8 cellular contexts compared by ENCODE assay signal in the genomic region with DNA sequence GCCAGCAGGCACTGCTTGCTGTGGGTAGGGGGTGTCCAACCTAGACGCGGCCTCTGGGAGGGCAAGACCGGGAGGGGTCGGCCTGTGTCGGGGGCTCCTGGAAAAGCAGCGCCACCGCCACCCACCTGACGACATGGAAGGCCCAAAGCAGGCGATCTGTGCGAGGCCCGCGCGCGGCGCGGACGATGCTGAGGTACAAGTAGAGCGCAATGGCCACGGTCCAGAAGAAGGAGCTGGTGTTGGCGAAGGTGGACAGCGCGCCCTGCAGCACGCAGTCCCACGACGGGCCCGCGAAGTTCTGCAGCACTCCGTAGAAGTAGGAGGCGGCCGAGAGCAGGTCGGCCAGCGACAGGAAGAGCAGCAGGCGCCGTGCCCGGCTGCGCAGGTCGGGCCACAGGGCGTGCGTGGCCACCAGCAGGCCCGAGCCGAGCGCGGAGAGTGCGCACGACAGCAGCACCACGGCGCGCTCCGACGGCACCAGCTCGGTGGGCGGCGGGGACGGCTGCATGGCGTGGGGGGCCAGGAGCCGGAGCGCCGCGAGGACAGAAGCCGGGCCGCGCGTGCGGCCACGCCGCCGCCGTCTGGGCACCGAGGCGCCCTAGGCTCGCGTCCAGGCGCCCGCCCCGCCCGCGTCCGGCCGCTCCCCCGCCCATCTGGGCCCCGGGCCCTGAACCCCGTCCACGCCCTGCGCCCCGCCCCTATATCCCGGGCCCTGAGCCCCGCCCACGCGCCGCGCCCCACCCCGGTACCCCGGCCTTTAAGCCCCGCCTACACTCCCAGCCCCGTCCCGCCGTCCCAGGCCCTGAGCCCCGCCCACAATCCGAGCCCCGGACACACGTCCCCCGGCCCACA.
DNase-seq lines count a peak whose midpoint lies in the region; ATAC-seq and TF ChIP-seq lines count a peak whose summit lies in the region.

A gene with protein sequence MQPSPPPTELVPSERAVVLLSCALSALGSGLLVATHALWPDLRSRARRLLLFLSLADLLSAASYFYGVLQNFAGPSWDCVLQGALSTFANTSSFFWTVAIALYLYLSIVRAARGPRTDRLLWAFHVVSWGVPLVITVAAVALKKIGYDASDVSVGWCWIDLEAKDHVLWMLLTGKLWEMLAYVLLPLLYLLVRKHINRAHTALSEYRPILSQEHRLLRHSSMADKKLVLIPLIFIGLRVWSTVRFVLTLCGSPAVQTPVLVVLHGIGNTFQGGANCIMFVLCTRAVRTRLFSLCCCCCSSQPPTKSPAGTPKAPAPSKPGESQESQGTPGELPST (minus strand): TSS at position 583 of the 852 bp plus-strand sequence. CDS start 75 bp downstream, at position 508.

- DNase-seq in SIG-M5 treated with dmso at 0.1 percent for 504 hours (lab: John Stamatoyannopoulos, UW; ENCODE audit: unreplicated experiment), result peak; percentile 52
- DNase-seq in SIG-M5 (lab: John Stamatoyannopoulos, UW), result no peak
- peak; percentile 10 for DNase-seq in NCI-H748 treated with DMSO at 0.1 percent for 48 hours (lab: John Stamatoyannopoulos, UW)
- DNase-seq in activated CD8-positive, alpha-beta memory T cell treated with anti-CD3 and anti-CD28 coated beads, Interleukin-2, amount 50 U/mL, for 48 hours, result peak; percentile 92
- peak; percentile 88 for DNase-seq in epithelial cell of esophagus (ENCODE audit: low read depth)
- DNase-seq in stimulated activated CD8-positive, alpha-beta memory T cell treated with anti-CD3 and anti-CD28 coated beads, Interleukin-7, amount 100 ng/mL, for 1 hour (ENCODE audit: low read depth in 2 of 2), result peak; percentile 55 to 68

- peak within 1 kb of the TSS; percentile 79 to 86 for H3K27ac ChIP-seq in mucosa of rectum (ENCODE audit: low read depth in 2 of 2, low read length in 2 of 2)

- H3K9me3 ChIP-seq in mucosa of rectum (ENCODE audit: control insufficient read depth in 2 of 2, low read length in 2 of 2), result no peaks in the 10 kb centered on the region

- peak; percentile 3 for TF ChIP-seq CTCF in epithelial cell of esophagus (IDR thresholded peaks at IDR 0.05; ENCODE audit: insufficient read depth, low read depth, low read length, missing control alignments)

- ATAC-seq in HG02938 (IDR thresholded peaks at IDR 0.05; ENCODE audit: unreplicated experiment), result peak; percentile 45

- no peaks in the 10 kb centered on the region for H3K27me3 ChIP-seq in mucosa of rectum (ENCODE audit: control insufficient read depth in 2 of 2, insufficient read depth in 2 of 2, low read length in 2 of 2)

- peak within 1 kb of the TSS; percentile 73 for H3K4me3 ChIP-seq in epithelial cell of esophagus (ENCODE audit: low read length)
- peak within 1 kb of the TSS; percentile 75 to 80 for H3K4me3 ChIP-seq in mucosa of rectum (ENCODE audit: low read length in 2 of 2)

- H3K36me3 ChIP-seq in mucosa of rectum (ENCODE audit: control insufficient read depth in 2 of 2, insufficient read depth in 2 of 2, low read length in 2 of 2), result no peaks in the 10 kb centered on the region

- H3K9ac ChIP-seq in mucosa of rectum (ENCODE audit: low read depth in 1 of 2, low read length in 2 of 2), result peak within 1 kb of the TSS; percentile 58 to 73

- peaks cover 12 to 16% of the 10 kb centered on the region in 2 donors for H3K4me1 ChIP-seq in mucosa of rectum (ENCODE audit: control insufficient read depth in 2 of 2, insufficient read depth in 2 of 2, low read length in 2 of 2)
